11 cellular contexts compared by ENCODE assay signal in genomic region chrX:41293269-41293668, GRCh38. TPM values are rescaled to one million over a fixed set of nuclear protein-coding genes. Genes with fewer than 3 reads are reported as not detected.
DNase-seq lines count a peak whose midpoint lies in the region; ATAC-seq and TF ChIP-seq lines count a peak whose summit lies in the region.
"Had no signal": no experiment of that assay in that cellular context is flagged by ENCODE, and none has a peak within 500 bp of the region (broad histone marks: within the 10 kb centered on the region; RNA-seq: fewer than 3 reads in every experiment).

No MANE protein-coding gene starts in this region.

- H3K27ac ChIP-seq in OCI-LY7 (ENCODE audit: low read depth, low read length, poor library complexity, severe bottlenecking): no peak overlapping the region
- no peak overlapping the region for H3K27ac ChIP-seq in effector memory CD4-positive, alpha-beta T cell (ENCODE audit: insufficient read depth, low read length, poor library complexity, severe bottlenecking)
- H3K27ac ChIP-seq: gastroesophageal sphincter, neutrophil had no signal

- no peaks in the 10 kb centered on the region for H3K27me3 ChIP-seq in effector memory CD4-positive, alpha-beta T cell (replicated peaks; ENCODE audit: control insufficient read depth, insufficient read depth, low read length, poor library complexity, severe bottlenecking)
- H3K27me3 ChIP-seq: gastroesophageal sphincter, neutrophil had no signal

- peak; percentile 55 for ATAC-seq in esophagus mucosa
- ATAC-seq in GM19328 (IDR thresholded peaks at IDR 0.05; ENCODE audit: unreplicated experiment): no peak
- ATAC-seq: gastroesophageal sphincter, K562 had no signal

- H3K4me1 ChIP-seq in OCI-LY7 (ENCODE audit: insufficient read depth, low read length, poor library complexity, severe bottlenecking): no peaks in the 10 kb centered on the region
- no peaks in the 10 kb centered on the region for H3K4me1 ChIP-seq in effector memory CD4-positive, alpha-beta T cell (ENCODE audit: control insufficient read depth, insufficient read depth, low read length, poor library complexity, severe bottlenecking)
- H3K4me1 ChIP-seq: gastroesophageal sphincter had no signal

- intact Hi-C loops in OCI-LY7 (cut with micrococcal nuclease; ENCODE audit: unreplicated experiment): no loop called here

- no TSS peak for BruUV-seq in OCI-LY7 (replicated peaks; lab: Mats Ljungman, UMichigan)

- TF ChIP-seq CTCF in GM12864 (IDR thresholded peaks at IDR 0.05; ENCODE audit: low read depth, low read length, missing control alignments) (peak; percentile 25), OCI-LY7 (conservative IDR thresholded peaks at IDR 0.05; ENCODE audit: low read length) (peak; percentile 51)

- CTCF ChIA-PET in OCI-LY7 (lab: Charles Lee; ENCODE audit: unreplicated experiment): interaction anchor here (0.6 kb wide), 1 partner anchor 499 kb away, joined by 3 read pairs; no protein-coding TSS in a partner anchor

- POLR2A ChIA-PET in OCI-LY7 (lab: Charles Lee): no interaction called here

- H2AFZ ChIP-seq in OCI-LY7 (ENCODE audit: low read length): no peak overlapping the region

- 0 out of 2 replicates have a peak, but pooled peaks cover 6% of the 10 kb centered on the region for H3K9me3 ChIP-seq in OCI-LY7 (ENCODE audit: low read length)
- no peaks in the 10 kb centered on the region for H3K9me3 ChIP-seq in effector memory CD4-positive, alpha-beta T cell (ENCODE audit: control insufficient read depth, low read length)
- H3K9me3 ChIP-seq: gastroesophageal sphincter, neutrophil had no signal

- H3K36me3 ChIP-seq in OCI-LY7 (ENCODE audit: insufficient read depth, low read length): no peaks in the 10 kb centered on the region
- H3K36me3 ChIP-seq in effector memory CD4-positive, alpha-beta T cell (ENCODE audit: control insufficient read depth, insufficient read depth, low read length): no peaks in the 10 kb centered on the region
- H3K36me3 ChIP-seq: gastroesophageal sphincter, neutrophil had no signal

- no peaks in the 10 kb centered on the region for H3K9me2 ChIP-seq in OCI-LY7 (ENCODE audit: insufficient read depth, low read length)

- no peaks in the 10 kb centered on the region for H4K20me1 ChIP-seq in OCI-LY7 (ENCODE audit: insufficient read depth, low read length)

- H3K4me3 ChIP-seq in GM12864 (ENCODE audit: low read depth, low read length): no peak overlapping the region
- no peak overlapping the region for H3K4me3 ChIP-seq in OCI-LY7 (ENCODE audit: low read depth, low read length, poor library complexity, severe bottlenecking)
- no peak overlapping the region for H3K4me3 ChIP-seq in effector memory CD4-positive, alpha-beta T cell (ENCODE audit: insufficient read depth, low read depth, low read length, poor library complexity, severe bottlenecking)
- H3K4me3 ChIP-seq: gastroesophageal sphincter, K562 had no signal

- H3K79me2 ChIP-seq in OCI-LY7 (ENCODE audit: insufficient read depth, low read depth, low read length): no peaks in the 10 kb centered on the region

- DNase-seq in CD1c-positive myeloid dendritic cell (ENCODE audit: extremely low spot score) (peak; percentile 12), GM12864 (ENCODE audit: low read depth) (no peak), OCI-LY7 (ENCODE audit: low spot score) (peak; percentile 36), COLO829 (ENCODE audit: low spot score) (no peak)
- DNase-seq in stimulated activated naive CD4-positive, alpha-beta T cell treated with Interleukin-2 at 50 U/mL for 16 hours (lab: John Stamatoyannopoulos, UW): no peak
- no peak for DNase-seq in effector memory CD4-positive, alpha-beta T cell

- no peak overlapping the region for H3K4me2 ChIP-seq in OCI-LY7 (ENCODE audit: low read length)

RNA-seq across cellular contexts. Expression of gene DDX3X, which starts 40.7 kb away (rescaled TPM):
- 69.6 and 75.1 TPM in 2 replicates for total RNA-seq in OCI-LY7 (2014; rRNA removed; shearing (Covaris generic))
- total RNA-seq in OCI-LY7 (2022): 85.0 and 96.4 TPM in 2 replicates
- 200 TPM for total RNA-seq in esophagus mucosa

Comparison
In these comparisons a context has a peak if more than half of its experiments do, and no peak if none do; other contexts are left out.
1. DNase-seq: peak in CD1c-positive myeloid dendritic cell (single experiment) and OCI-LY7 (single experiment); none in GM12864 (single experiment), COLO829 (single experiment), stimulated activated naive CD4-positive, alpha-beta T cell treated with Interleukin-2 at 50 U/mL for 16 hours (single experiment) and effector memory CD4-positive, alpha-beta T cell (0 of 3).